8 cellular contexts compared by ENCODE assay signal in the genomic region with DNA sequence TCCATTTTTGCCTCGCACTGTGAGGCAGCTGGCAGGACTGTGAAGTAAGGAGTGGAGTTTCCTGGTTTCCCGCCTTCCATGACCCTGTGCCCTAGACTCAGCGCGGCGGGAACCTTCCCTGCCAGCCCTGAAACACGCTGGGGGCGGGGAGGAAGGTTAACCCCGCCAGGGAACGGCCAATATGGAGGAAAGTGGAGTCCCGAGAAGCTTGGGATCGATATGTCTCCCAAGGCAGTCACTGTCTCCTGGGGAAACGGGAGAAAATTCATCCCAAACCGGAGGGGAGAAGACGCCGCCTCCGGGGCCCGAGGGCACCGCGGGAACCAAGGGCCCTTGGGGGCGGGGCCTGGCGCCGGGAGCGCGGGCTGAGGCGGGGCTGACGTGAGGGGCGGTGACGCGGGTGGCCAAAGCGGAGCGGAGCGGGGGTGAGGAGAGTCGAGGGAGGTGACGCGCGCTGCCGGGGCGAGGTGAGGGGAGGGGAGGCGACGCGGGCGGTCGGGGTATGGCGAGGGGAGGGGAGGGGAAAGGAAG. TPM values are rescaled to one million over a fixed set of nuclear protein-coding genes. Genes with fewer than 3 reads are reported as not detected.
DNase-seq lines count a peak whose midpoint lies in the region; ATAC-seq and TF ChIP-seq lines count a peak whose summit lies in the region.

A gene with protein sequence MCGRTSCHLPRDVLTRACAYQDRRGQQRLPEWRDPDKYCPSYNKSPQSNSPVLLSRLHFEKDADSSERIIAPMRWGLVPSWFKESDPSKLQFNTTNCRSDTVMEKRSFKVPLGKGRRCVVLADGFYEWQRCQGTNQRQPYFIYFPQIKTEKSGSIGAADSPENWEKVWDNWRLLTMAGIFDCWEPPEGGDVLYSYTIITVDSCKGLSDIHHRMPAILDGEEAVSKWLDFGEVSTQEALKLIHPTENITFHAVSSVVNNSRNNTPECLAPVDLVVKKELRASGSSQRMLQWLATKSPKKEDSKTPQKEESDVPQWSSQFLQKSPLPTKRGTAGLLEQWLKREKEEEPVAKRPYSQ (plus strand): TSS at position 432 of the 531 bp plus-strand sequence. CDS start 863 bp downstream, outside the sequence.

- peak within 1 kb of the TSS; percentile 87 to 92 for H3K4me3 Mint-ChIP-seq in stimulated activated naive CD8-positive, alpha-beta T cell treated with anti-CD3 and anti-CD28 coated beads, Interleukin-15, amount 100 ng/mL, for 72 hours

- in situ Hi-C loops in SK-MEL-5 (cut with HindIII; ENCODE audit: low pct_unique_long_range_greater_than_20kb, low sequenced_read_pairs): no loop called here

- H3K4me1 Mint-ChIP-seq in stimulated activated naive CD8-positive, alpha-beta T cell treated with anti-CD3 and anti-CD28 coated beads, Interleukin-15, amount 100 ng/mL, for 72 hours: peaks cover 72% of the 10 kb centered on the region

- peak within 1 kb of the TSS; percentile 61 for H3K27ac ChIP-seq in neural cell (ENCODE audit: low read length)

- no peaks in the 10 kb centered on the region for H4K20me1 ChIP-seq in neural cell (ENCODE audit: insufficient read depth)

- peak within 1 kb of the TSS; percentile 88 for H3K9ac ChIP-seq in neural cell (ENCODE audit: low read length)

- peaks cover 7% of the 10 kb centered on the region for H3K36me3 ChIP-seq in neural cell (ENCODE audit: insufficient read depth, low read length)

- peak within 1 kb of the TSS; percentile 96 to 98 for H3K27ac Mint-ChIP-seq in stimulated activated naive CD8-positive, alpha-beta T cell treated with anti-CD3 and anti-CD28 coated beads, Interleukin-15, amount 100 ng/mL, for 72 hours

- no peak for TF ChIP-seq RAD21 in neural cell (conservative IDR thresholded peaks at IDR 0.05)

- no peaks in the 10 kb centered on the region for H3F3A ChIP-seq in neural cell (ENCODE audit: insufficient read depth, low read length, poor library complexity, severe bottlenecking)

- H3K9me3 Mint-ChIP-seq in stimulated activated naive CD8-positive, alpha-beta T cell treated with anti-CD3 and anti-CD28 coated beads, Interleukin-15, amount 100 ng/mL, for 72 hours: no peaks in the 10 kb centered on the region

- H3K4me3 ChIP-seq in foreskin fibroblast (ENCODE audit: low read depth in 1 of 2, low read length in 2 of 2): peak within 1 kb of the TSS; percentile 84 to 91
- H3K4me3 ChIP-seq in neural cell (ENCODE audit: low read length): peak within 1 kb of the TSS; percentile 100

- no peaks in the 10 kb centered on the region for H3K27me3 Mint-ChIP-seq in stimulated activated naive CD8-positive, alpha-beta T cell treated with anti-CD3 and anti-CD28 coated beads, Interleukin-15, amount 100 ng/mL, for 72 hours

- H3K4me2 ChIP-seq in neural cell (ENCODE audit: low read length): peak within 1 kb of the TSS; percentile 81

- no peak for TF ChIP-seq EP300 in neural cell (conservative IDR thresholded peaks at IDR 0.05; ENCODE audit: poor library complexity, severe bottlenecking)

- H3K9me2 ChIP-seq in neural cell (ENCODE audit: insufficient read depth, low read length): no peaks in the 10 kb centered on the region

- ATAC-seq in stimulated activated naive CD8-positive, alpha-beta T cell treated with anti-CD3 and anti-CD28 coated beads, Interleukin-15, amount 100 ng/mL, for 72 hours: peak; percentile 85

- no peaks in the 10 kb centered on the region for H3K27me3 ChIP-seq in neural cell (ENCODE audit: insufficient read depth, low read depth, low read length)

- no peaks in the 10 kb centered on the region for H3K9me3 ChIP-seq in neural cell (ENCODE audit: low read length)

- peaks cover 12% of the 10 kb centered on the region for H3K79me2 ChIP-seq in neural cell (replicated peaks; ENCODE audit: insufficient read depth, low read length)

- TF ChIP-seq CTCF in foreskin fibroblast (IDR thresholded peaks at IDR 0.05; ENCODE audit: low read depth, low read length) (no peak), neural cell (IDR thresholded peaks at IDR 0.05; ENCODE audit: poor library complexity, severe bottlenecking) (no peak)

- DNase-seq in DMS53 treated with DMSO at 0.1 percent for 48 hours (lab: John Stamatoyannopoulos, UW; ENCODE audit: unreplicated experiment): peak; percentile 61
- peak; percentile 84 for DNase-seq in HCEC 1CT
- peak; percentile 94 for DNase-seq in NAMALWA (ENCODE audit: low spot score)
- DNase-seq in SK-MEL-5 (ENCODE audit: low read depth, low spot score): peak; percentile 87
- DNase-seq in activated naive CD4-positive, alpha-beta T cell (lab: John Stamatoyannopoulos, UW): peak; percentile 76 to 93 (median 86)
- DNase-seq in foreskin fibroblast: peak; percentile 84 to 96
- peak; percentile 89 for DNase-seq in stimulated activated naive CD8-positive, alpha-beta T cell treated with anti-CD3 and anti-CD28 coated beads, Interleukin-15, amount 100 ng/mL, for 72 hours

- H2AFZ ChIP-seq in neural cell (ENCODE audit: low read depth, low read length): peak within 1 kb of the TSS; percentile 66

TF ChIP-seq in neural cell, 6 proteins besides CTCF, POLR2A, EP300 and RAD21:
- TF ChIP-seq SMC3 (conservative IDR thresholded peaks at IDR 0.05; ENCODE audit: poor library complexity) (no peak), EZH2 (IDR thresholded peaks at IDR 0.05; ENCODE audit: borderline replicate concordance, insufficient read depth, low read length, poor library complexity, severe bottlenecking) (no peak), POLR2AphosphoS5 (IDR thresholded peaks at IDR 0.05) (peak; percentile 83), TAF1 (IDR thresholded peaks at IDR 0.05; ENCODE audit: low read depth) (no peak), MXI1 (conservative IDR thresholded peaks at IDR 0.05; ENCODE audit: poor library complexity, severe bottlenecking) (peak; percentile 13)
- TF ChIP-seq, protein P1, sequence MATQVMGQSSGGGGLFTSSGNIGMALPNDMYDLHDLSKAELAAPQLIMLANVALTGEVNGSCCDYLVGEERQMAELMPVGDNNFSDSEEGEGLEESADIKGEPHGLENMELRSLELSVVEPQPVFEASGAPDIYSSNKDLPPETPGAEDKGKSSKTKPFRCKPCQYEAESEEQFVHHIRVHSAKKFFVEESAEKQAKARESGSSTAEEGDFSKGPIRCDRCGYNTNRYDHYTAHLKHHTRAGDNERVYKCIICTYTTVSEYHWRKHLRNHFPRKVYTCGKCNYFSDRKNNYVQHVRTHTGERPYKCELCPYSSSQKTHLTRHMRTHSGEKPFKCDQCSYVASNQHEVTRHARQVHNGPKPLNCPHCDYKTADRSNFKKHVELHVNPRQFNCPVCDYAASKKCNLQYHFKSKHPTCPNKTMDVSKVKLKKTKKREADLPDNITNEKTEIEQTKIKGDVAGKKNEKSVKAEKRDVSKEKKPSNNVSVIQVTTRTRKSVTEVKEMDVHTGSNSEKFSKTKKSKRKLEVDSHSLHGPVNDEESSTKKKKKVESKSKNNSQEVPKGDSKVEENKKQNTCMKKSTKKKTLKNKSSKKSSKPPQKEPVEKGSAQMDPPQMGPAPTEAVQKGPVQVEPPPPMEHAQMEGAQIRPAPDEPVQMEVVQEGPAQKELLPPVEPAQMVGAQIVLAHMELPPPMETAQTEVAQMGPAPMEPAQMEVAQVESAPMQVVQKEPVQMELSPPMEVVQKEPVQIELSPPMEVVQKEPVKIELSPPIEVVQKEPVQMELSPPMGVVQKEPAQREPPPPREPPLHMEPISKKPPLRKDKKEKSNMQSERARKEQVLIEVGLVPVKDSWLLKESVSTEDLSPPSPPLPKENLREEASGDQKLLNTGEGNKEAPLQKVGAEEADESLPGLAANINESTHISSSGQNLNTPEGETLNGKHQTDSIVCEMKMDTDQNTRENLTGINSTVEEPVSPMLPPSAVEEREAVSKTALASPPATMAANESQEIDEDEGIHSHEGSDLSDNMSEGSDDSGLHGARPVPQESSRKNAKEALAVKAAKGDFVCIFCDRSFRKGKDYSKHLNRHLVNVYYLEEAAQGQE (IDR thresholded peaks at IDR 0.05; ENCODE audit: borderline replicate concordance): peak; percentile 2

RNA-seq across cellular contexts. Expression of the gene that starts here (rescaled TPM):
- total RNA-seq in SK-MEL-5 (2014; rRNA removed; shearing (Covaris generic)): 20.5 and 26.6 TPM in 2 replicates
- polyA plus RNA-seq in SK-MEL-5 (2015; cell fraction: cytosol; rRNA removed): 24.8 and 31.7 TPM in 2 replicates
- 12.8 and 13.4 TPM in 2 replicates for polyA plus RNA-seq in SK-MEL-5 (2015; cell fraction: nucleus; rRNA removed)
- 23.0 and 24.9 TPM in 2 replicates for polyA plus RNA-seq in neural cell
- 24.5 and 28.0 TPM in 2 replicates for polyA minus RNA-seq in neural cell

Comparison
In these comparisons a context has a peak if more than half of its experiments do, and no peak if none do; other contexts are left out.
1. Peak in every context shown above with its lines: DNase-seq, ATAC-seq, H3K4me3 ChIP-seq and H3K27ac ChIP-seq.